ENCODE assay signal across 19 cellular contexts in genomic region chr17:8408371-8408770, GRCh38. TPM values are rescaled to one million over a fixed set of nuclear protein-coding genes. Genes with fewer than 3 reads are reported as not detected.
DNase-seq lines count a peak whose midpoint lies in the region; ATAC-seq, FAIRE-seq and TF ChIP-seq lines count a peak whose summit lies in the region.
"Had no signal": no experiment of that assay in that cellular context is flagged by ENCODE, and none has a peak within 500 bp of the region (broad histone marks: within the 10 kb centered on the region; RNA-seq: fewer than 3 reads in every experiment).

No MANE protein-coding gene starts in this region.

- 77% methylated on average over 14 of the region's 14 CpGs for WGBS in HUES64
- 44% methylated on average over 14 of the region's 14 CpGs; no CpG with 5 or more reads in 1 of the 2 donors for WGBS in transverse colon (ENCODE audit: low coverage in 1 of 2), 2 donors

- no peaks in the 10 kb centered on the region for H3K79me2 ChIP-seq in keratinocyte (ENCODE audit: control insufficient read depth, insufficient read depth, low read length)

- TF ChIP-seq CTCF in keratinocyte (optimal IDR thresholded peaks at IDR 0.05 in 1 of 3, IDR thresholded peaks at IDR 0.05 in 1 of 3, conservative IDR thresholded peaks at IDR 0.05 in 1 of 3; ENCODE audit: extremely low read depth in 1 of 3, insufficient read depth in 2 of 3, low read length in 3 of 3) (no peak), transverse colon (IDR thresholded peaks at IDR 0.05) (no peak)

- H3K36me3 ChIP-seq in HUES64 (ENCODE audit: insufficient read depth, low read length) (no peaks in the 10 kb centered on the region), keratinocyte (ENCODE audit: control insufficient read depth in 2 of 2, extremely low read depth in 1 of 2, insufficient read depth in 2 of 2, low read length in 2 of 2) (no peaks in the 10 kb centered on the region), transverse colon (no peaks in the 10 kb centered on the region)
- H3K36me3 ChIP-seq: ascending aorta, MG63 had no signal

- FAIRE-seq in keratinocyte (lab: Jason Lieb, UNC), result peak; percentile 64

- no peaks in the 10 kb centered on the region for H3K27me3 ChIP-seq in HUES64 (ENCODE audit: insufficient read depth, low read length)
- no peaks in the 10 kb centered on the region for H3K27me3 ChIP-seq in keratinocyte (ENCODE audit: control insufficient read depth, extremely low read depth, insufficient read depth, low read length)
- no peaks in the 10 kb centered on the region for H3K27me3 ChIP-seq in transverse colon
- H3K27me3 ChIP-seq: ascending aorta, MG63 had no signal

- peak overlapping the region; percentile 26 for H3K4me2 ChIP-seq in keratinocyte (ENCODE audit: control insufficient read depth, extremely low read depth, insufficient read depth, low read depth, low read length)

- DNase-seq in T-helper 17 cell (no peak), keratinocyte (ENCODE audit: low read depth, low spot score) (no peak), transverse colon (peak; percentile 72)
- no peak for DNase-seq in activated CD4-positive, alpha-beta T cell treated with anti-CD3 and anti-CD28 coated beads, Interleukin-2, amount 50 U/mL, for 4 hours
- no peak for DNase-seq in activated CD4-positive, alpha-beta T cell treated with anti-CD3 and anti-CD28 coated beads for 1 hour
- DNase-seq: activated T-cell treated with anti-CD3 and anti-CD28 coated beads, Interleukin-2, amount 50 U/mL, for 48 hours; CD4-positive, alpha-beta memory T cell; foreskin fibroblast; GM23248; MG63; naive thymus-derived CD4-positive, alpha-beta T cell; NCI-H2171 treated with DMSO at 0.1 percent for 48 hours; stimulated activated CD4-positive, alpha-beta T cell treated with anti-CD3 and anti-CD28 coated beads, Interleukin-4, amount 100 ng/mL, for 24 hours; SW 1271 had no signal

- ATAC-seq in T-helper 17 cell (no peak), GM21825 (IDR thresholded peaks at IDR 0.05; ENCODE audit: unreplicated experiment) (no peak)
- ATAC-seq: naive thymus-derived CD4-positive, alpha-beta T cell; sciatic nerve; stimulated activated memory B cell treated with anti-CD40 and anti-IgM and Interleukin-4, amounts not matched to agents 10 μg/mL and 1 μg/mL and 100 μg/mL, for 72 hours had no signal

- dilution Hi-C loops in keratinocyte (cut with MboI; ENCODE audit: extremely low pct_ligation_motif_present, low sequenced_read_pairs), result no loop called here

- H3K9me3 ChIP-seq in HUES64 (ENCODE audit: insufficient read depth, low read depth, low read length) (no peaks in the 10 kb centered on the region), T-helper 17 cell (ENCODE audit: control insufficient read depth, low read length, poor library complexity, severe bottlenecking) (no peaks in the 10 kb centered on the region), keratinocyte (ENCODE audit: control insufficient read depth, low read depth, low read length) (no peaks in the 10 kb centered on the region), transverse colon (no peaks in the 10 kb centered on the region)
- H3K9me3 ChIP-seq: ascending aorta, MG63 had no signal

- no peak overlapping the region for H3K4me3 ChIP-seq in HUES64 (ENCODE audit: low read length)
- H3K4me3 ChIP-seq in keratinocyte (ENCODE audit: control insufficient read depth in 2 of 3, extremely low read depth in 1 of 3, insufficient read depth in 2 of 3, low read depth in 1 of 3, low read length in 3 of 3), result peak overlapping the region in 2 of 3 experiments; percentile 19 to 28
- no peak overlapping the region for H3K4me3 ChIP-seq in transverse colon
- H3K4me3 ChIP-seq: ascending aorta, GM23248, MG63 had no signal

- no peak overlapping the region for H3K4me3 Mint-ChIP-seq in T-helper 17 cell
- H3K4me3 Mint-ChIP-seq: CD4-positive, alpha-beta memory T cell; naive thymus-derived CD4-positive, alpha-beta T cell; stimulated activated memory B cell treated with anti-CD40 and anti-IgM and Interleukin-4, amounts not matched to agents 10 μg/mL and 1 μg/mL and 100 μg/mL, for 72 hours had no signal

- 0 out of 2 replicates have a peak, but pooled peaks cover 4% of the 10 kb centered on the region for H3K4me1 ChIP-seq in HUES64 (ENCODE audit: insufficient read depth, low read length)
- H3K4me1 ChIP-seq in keratinocyte (ENCODE audit: control insufficient read depth, extremely low read depth, insufficient read depth, low read length), result peaks cover 18% of the 10 kb centered on the region
- H3K4me1 ChIP-seq in transverse colon, result peaks cover 0 to 7% (median 2%) of the 10 kb centered on the region in 4 donors
- H3K4me1 ChIP-seq: ascending aorta had no signal

- peaks cover 14% of the 10 kb centered on the region for H3K4me1 Mint-ChIP-seq in T-helper 17 cell

- peak overlapping the region; percentile 71 for H2AFZ ChIP-seq in keratinocyte (ENCODE audit: control insufficient read depth, low read length)
- H2AFZ ChIP-seq: GM23248 had no signal

- no peaks in the 10 kb centered on the region for H3K36me3 Mint-ChIP-seq in T-helper 17 cell (ENCODE audit: low read depth)
- H3K36me3 Mint-ChIP-seq: CD4-positive, alpha-beta memory T cell; naive thymus-derived CD4-positive, alpha-beta T cell; stimulated activated memory B cell treated with anti-CD40 and anti-IgM and Interleukin-4, amounts not matched to agents 10 μg/mL and 1 μg/mL and 100 μg/mL, for 72 hours had no signal

- TF ChIP-seq POLR2A in transverse colon (IDR thresholded peaks at IDR 0.05), result no peak

- H3K27ac ChIP-seq in HUES64 (ENCODE audit: low read depth, low read length), result no peak overlapping the region
- peak overlapping the region; percentile 42 for H3K27ac ChIP-seq in keratinocyte (ENCODE audit: control insufficient read depth, insufficient read depth, low read length)
- no peak overlapping the region for H3K27ac ChIP-seq in transverse colon
- H3K27ac ChIP-seq: ascending aorta, GM23248 had no signal

- in situ Hi-C loops in transverse colon (cut with MboI; ENCODE audit: low pct_ligation_motif_present in 1 of 4, low pct_unique_long_range_greater_than_20kb in 1 of 4, low sequenced_read_pairs in 3 of 4), result loop anchor here in 1 of 4 donors (25.0 kb wide), 1 partner anchor 329 kb away; the partner anchor contains the start of gene CCDC42

- intact Hi-C loops in transverse colon (cut with DNase I; ENCODE audit: low total_unique reads), result loop anchor here (5.0 kb wide), 1 partner anchor 339 kb away; no protein-coding TSS in a partner anchor

- 0 out of 2 replicates have a peak overlapping the region, but pooled peaks have one; percentile 12 for H3K9ac ChIP-seq in HUES64 (ENCODE audit: low read depth, low read length)
- peak overlapping the region; percentile 11 for H3K9ac ChIP-seq in keratinocyte (ENCODE audit: control insufficient read depth, extremely low read depth, insufficient read depth, low read length)
- H3K9ac ChIP-seq: GM23248 had no signal

- no peaks in the 10 kb centered on the region for H3K9me1 ChIP-seq in keratinocyte (ENCODE audit: control insufficient read depth, extremely low read depth, insufficient read depth, low read length)

- H3K27ac Mint-ChIP-seq in T-helper 17 cell, result peak overlapping the region; percentile 19
- H3K27ac Mint-ChIP-seq: CD4-positive, alpha-beta memory T cell; naive thymus-derived CD4-positive, alpha-beta T cell; stimulated activated memory B cell treated with anti-CD40 and anti-IgM and Interleukin-4, amounts not matched to agents 10 μg/mL and 1 μg/mL and 100 μg/mL, for 72 hours had no signal

- peaks cover 46% of the 10 kb centered on the region for H3K27me3 Mint-ChIP-seq in T-helper 17 cell

- no peaks in the 10 kb centered on the region for H4K20me1 ChIP-seq in keratinocyte (ENCODE audit: control insufficient read depth, extremely low read depth, insufficient read depth, low read length)

- no peak for TF ChIP-seq EP300 in transverse colon (IDR thresholded peaks at IDR 0.05; ENCODE audit: low read depth)

RNA-seq across cellular contexts. Expression of gene RNF222, which starts 10.7 kb away (rescaled TPM):
- polyA plus RNA-seq in HUES64 (2013, experiment 1 of 2), result not detected
- polyA plus RNA-seq in HUES64 (2013, experiment 2 of 2), result not detected
- total RNA-seq in T-helper 17 cell (under 1 TPM; 0.52 to 0.62 TPM), transverse colon (not detected)
- 0.18 to 0.46 TPM (median 0.23 TPM) in 3 replicates for polyA plus RNA-seq in keratinocyte
- 0.81 TPM for polyA plus RNA-seq in keratinocyte (2011; ENCODE audit: low read depth)
- 0.16 TPM in 2 replicates for polyA plus RNA-seq in keratinocyte (2011; cell fraction: cytosol; rRNA removed)
- 0.75 and 0.76 TPM in 2 replicates for polyA plus RNA-seq in keratinocyte (2011; cell fraction: nucleus; rRNA removed)
- polyA plus RNA-seq in keratinocyte (2012; ENCODE audit: low replicate concordance), result 0.15 and 6.4 TPM in 2 replicates
- polyA minus RNA-seq in keratinocyte, result 0.10 to 0.36 TPM (median 0.16 TPM) in 3 replicates
- polyA minus RNA-seq in keratinocyte (2011; cell fraction: cytosol; rRNA and poly(A)+ RNA removed), result not detected
- polyA minus RNA-seq in keratinocyte (2011; cell fraction: nucleus; rRNA and poly(A)+ RNA removed), result 0.53 and 0.85 TPM in 2 replicates
- total RNA-seq: ascending aorta, GM23248, sciatic nerve had no signal
- polyA plus RNA-seq: GM23248 had no signal

RNA-seq across cellular contexts. Expression of gene RPL26, which starts 25.4 kb away (rescaled TPM):
- polyA plus RNA-seq in HUES64 (2013, experiment 1 of 2), result 2,163 TPM
- polyA plus RNA-seq in HUES64 (2013, experiment 2 of 2), result 2,377 TPM
- total RNA-seq in T-helper 17 cell (1,000 to 10,000 TPM; 2,731 to 2,885 TPM), transverse colon (1,000 to 10,000 TPM in 3 of 4 donors, 100 to 1,000 TPM in 1; 714 to 2,921 (median 2,064) TPM)
- 4,206 to 5,909 TPM (median 4,505 TPM) in 3 replicates for polyA plus RNA-seq in keratinocyte
- polyA plus RNA-seq in keratinocyte (2011; ENCODE audit: low read depth), result 10,583 TPM
- 7,444 and 8,930 TPM in 2 replicates for polyA plus RNA-seq in keratinocyte (2011; cell fraction: cytosol; rRNA removed)
- 1,165 and 1,684 TPM in 2 replicates for polyA plus RNA-seq in keratinocyte (2011; cell fraction: nucleus; rRNA removed)
- polyA plus RNA-seq in keratinocyte (2012; ENCODE audit: low replicate concordance), result 3,382 and 6,981 TPM in 2 replicates
- 276 to 2,052 TPM (median 1,323 TPM) in 3 replicates for polyA minus RNA-seq in keratinocyte
- polyA minus RNA-seq in keratinocyte (2011; cell fraction: cytosol; rRNA and poly(A)+ RNA removed), result 863 TPM
- 120 and 225 TPM in 2 replicates for polyA minus RNA-seq in keratinocyte (2011; cell fraction: nucleus; rRNA and poly(A)+ RNA removed)

RNA-seq across cellular contexts. Expression of gene NDEL1, which starts 27.3 kb away (rescaled TPM):
- polyA plus RNA-seq in HUES64 (2013, experiment 1 of 2), result 17.3 TPM
- 19.9 TPM for polyA plus RNA-seq in HUES64 (2013, experiment 2 of 2)
- 100 to 1,000 TPM; 259 to 267 TPM for total RNA-seq in T-helper 17 cell
- 65.4 to 77.4 TPM (median 76.8 TPM) in 3 replicates for polyA plus RNA-seq in keratinocyte
- 313 TPM for polyA plus RNA-seq in keratinocyte (2011; ENCODE audit: low read depth)
- 61.4 and 64.7 TPM in 2 replicates for polyA plus RNA-seq in keratinocyte (2011; cell fraction: cytosol; rRNA removed)
- 129 and 132 TPM in 2 replicates for polyA plus RNA-seq in keratinocyte (2011; cell fraction: nucleus; rRNA removed)
- polyA plus RNA-seq in keratinocyte (2012; ENCODE audit: low replicate concordance), result 43.8 and 92.3 TPM in 2 replicates
- polyA minus RNA-seq in keratinocyte, result 38.4 to 62.2 TPM (median 58.5 TPM) in 3 replicates
- 41.4 TPM for polyA minus RNA-seq in keratinocyte (2011; cell fraction: cytosol; rRNA and poly(A)+ RNA removed)
- 57.6 and 98.0 TPM in 2 replicates for polyA minus RNA-seq in keratinocyte (2011; cell fraction: nucleus; rRNA and poly(A)+ RNA removed)
- total RNA-seq in transverse colon, result 10 to 100 TPM; 28.3 to 82.4 (median 77.2) TPM

Comparison
In these comparisons a context has a peak if more than half of its experiments do, and no peak if none do; other contexts are left out.
1. H3K4me3 ChIP-seq: peak in keratinocyte (2 of 3); none in HUES64 (single experiment) and transverse colon (0 of 4).